Comparison of ENCODE assay signal across 1 cellular context in genomic region chr10:102802920-102803534, GRCh38.
TF ChIP-seq lines count a peak whose summit lies in the region.

No MANE protein-coding gene starts in this region.

TF ChIP-seq in HCT116, 20 proteins besides CTCF, POLR2A, EP300 and RAD21 (continued from another document):
- TF ChIP-seq REST (IDR thresholded peaks at IDR 0.05; ENCODE audit: low read depth) = no peak
- TF ChIP-seq, protein P1, sequence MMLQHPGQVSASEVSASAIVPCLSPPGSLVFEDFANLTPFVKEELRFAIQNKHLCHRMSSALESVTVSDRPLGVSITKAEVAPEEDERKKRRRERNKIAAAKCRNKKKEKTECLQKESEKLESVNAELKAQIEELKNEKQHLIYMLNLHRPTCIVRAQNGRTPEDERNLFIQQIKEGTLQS (IDR thresholded peaks at IDR 0.05) = no peak
- TF ChIP-seq JUND (IDR thresholded peaks at IDR 0.05) = no peak
